Comparison of ENCODE assay signal across 8 cellular contexts in genomic region chr4:2935762-2936743, GRCh38. TPM values are rescaled to one million over a fixed set of nuclear protein-coding genes. Genes with fewer than 3 reads are reported as not detected.
A peak's percentile ranks its signal among the peaks of the same experiment; 100 is the strongest.
DNase-seq lines count a peak whose midpoint lies in the region; ATAC-seq and TF ChIP-seq lines count a peak whose summit lies in the region.

No MANE protein-coding gene starts in this region.

- DNase-seq in SIG-M5 treated with dmso at 0.1 percent for 504 hours (lab: John Stamatoyannopoulos, UW; ENCODE audit: unreplicated experiment) = peak; percentile 21
- no peak for DNase-seq in SIG-M5 (lab: John Stamatoyannopoulos, UW)
- DNase-seq in dorsolateral prefrontal cortex = peak in 3 of 10 donors; percentile 36 to 44 (median 44)
- DNase-seq in natural killer cell treated with Interleukin-12 subunit alpha and Interleukin-12 subunit beta and Interleukin-15 and Interleukin-18, amount 100 ng/mL, for 72 hours (ENCODE audit: low spot score) = peak; percentile 83
- DNase-seq in ureter (ENCODE audit: low spot score) = peak; percentile 50
- DNase-seq in amygdala (lab: John Stamatoyannopoulos, UW) = no peak
- no peak for DNase-seq in COLO829 (ENCODE audit: low spot score)

- H3K4me1 Mint-ChIP-seq in natural killer cell treated with Interleukin-12 subunit alpha and Interleukin-12 subunit beta and Interleukin-15 and Interleukin-18, amount 100 ng/mL, for 72 hours (ENCODE audit: low read depth in 2 of 2) = peaks cover 49 to 56% of the 10 kb centered on the region in 2 donors

- H3K9me3 Mint-ChIP-seq in natural killer cell treated with Interleukin-12 subunit alpha and Interleukin-12 subunit beta and Interleukin-15 and Interleukin-18, amount 100 ng/mL, for 72 hours = no peaks in the 10 kb centered on the region

- no peaks in the 10 kb centered on the region for H3K27me3 Mint-ChIP-seq in natural killer cell treated with Interleukin-12 subunit alpha and Interleukin-12 subunit beta and Interleukin-15 and Interleukin-18, amount 100 ng/mL, for 72 hours

- H3K4me3 ChIP-seq in dorsolateral prefrontal cortex = peak overlapping the region in 58 of 59 donors; percentile 66 to 100 (median 95)

- H3K36me3 Mint-ChIP-seq in natural killer cell treated with Interleukin-12 subunit alpha and Interleukin-12 subunit beta and Interleukin-15 and Interleukin-18, amount 100 ng/mL, for 72 hours = peaks cover 9% of the 10 kb centered on the region

- peak; percentile 58 to 60 for ATAC-seq in natural killer cell treated with Interleukin-12 subunit alpha and Interleukin-12 subunit beta and Interleukin-15 and Interleukin-18, amount 100 ng/mL, for 72 hours

- peak overlapping the region; percentile 76 for H3K4me3 Mint-ChIP-seq in natural killer cell treated with Interleukin-12 subunit alpha and Interleukin-12 subunit beta and Interleukin-15 and Interleukin-18, amount 100 ng/mL, for 72 hours

- no peaks in the 10 kb centered on the region for H3K27me3 ChIP-seq in dorsolateral prefrontal cortex

- intact Hi-C loops in dorsolateral prefrontal cortex (cut with DNase I) = loop anchor here (2.0 to 10.0 kb wide), 2 partner anchors 27 to 171 kb away; partner anchors contain the start of genes GRK4 (in 2 of the 2) and NOP14 (in 2 of the 2)

- H3K27ac ChIP-seq in VCaP (peak overlapping the region; percentile 94), dorsolateral prefrontal cortex (peak overlapping the region in 46 of 59 donors; percentile 0 to 95 (median 78))

- H3K27ac Mint-ChIP-seq in natural killer cell treated with Interleukin-12 subunit alpha and Interleukin-12 subunit beta and Interleukin-15 and Interleukin-18, amount 100 ng/mL, for 72 hours = peak overlapping the region; percentile 79 to 92

- TF ChIP-seq CTCF in VCaP (conservative IDR thresholded peaks at IDR 0.05) (no peak), dorsolateral prefrontal cortex (IDR thresholded peaks at IDR 0.05 in 54 of 56, conservative IDR thresholded peaks at IDR 0.05 in 2 of 56; ENCODE audit: low read depth in 1 of 56, partially characterized antibody in 56 of 56) (no peak)

RNA-seq across cellular contexts. Expression of gene NOP14, which starts 27.2 kb away (rescaled TPM):
- 10 to 100 TPM in 119 of 120 experiments, 1 to 10 TPM in 1; 9.7 to 21.7 (median 15.1) TPM for total RNA-seq in dorsolateral prefrontal cortex
- total RNA-seq in natural killer cell treated with Interleukin-12 subunit alpha and Interleukin-12 subunit beta and Interleukin-15 and Interleukin-18, amount 100 ng/mL, for 72 hours = 100 to 1,000 TPM in 1 of 2 donors, 10 to 100 TPM in 1; 91.5 to 136 TPM
- 43.0 TPM for total RNA-seq in ureter

RNA-seq across cellular contexts. Expression of gene GRK4, which starts 27.3 kb away (rescaled TPM):
- total RNA-seq in dorsolateral prefrontal cortex = 10 to 100 TPM; 17.9 to 41.6 (median 30.0) TPM
- 10 to 100 TPM in 1 of 2 donors, 1 to 10 TPM in 1; 8.0 to 12.1 TPM for total RNA-seq in natural killer cell treated with Interleukin-12 subunit alpha and Interleukin-12 subunit beta and Interleukin-15 and Interleukin-18, amount 100 ng/mL, for 72 hours
- total RNA-seq in ureter = 4.3 TPM

Comparison
In these comparisons a context has a peak if more than half of its experiments do, and no peak if none do; other contexts are left out.
1. DNase-seq: peak in SIG-M5 treated with dmso at 0.1 percent for 504 hours (single experiment), natural killer cell treated with Interleukin-12 subunit alpha and Interleukin-12 subunit beta and Interleukin-15 and Interleukin-18, amount 100 ng/mL, for 72 hours (single experiment) and ureter (single experiment); none in SIG-M5 (single experiment), amygdala (0 of 56) and COLO829 (single experiment).